Comparison of ENCODE assay signal across 8 cellular contexts in the genomic region with DNA sequence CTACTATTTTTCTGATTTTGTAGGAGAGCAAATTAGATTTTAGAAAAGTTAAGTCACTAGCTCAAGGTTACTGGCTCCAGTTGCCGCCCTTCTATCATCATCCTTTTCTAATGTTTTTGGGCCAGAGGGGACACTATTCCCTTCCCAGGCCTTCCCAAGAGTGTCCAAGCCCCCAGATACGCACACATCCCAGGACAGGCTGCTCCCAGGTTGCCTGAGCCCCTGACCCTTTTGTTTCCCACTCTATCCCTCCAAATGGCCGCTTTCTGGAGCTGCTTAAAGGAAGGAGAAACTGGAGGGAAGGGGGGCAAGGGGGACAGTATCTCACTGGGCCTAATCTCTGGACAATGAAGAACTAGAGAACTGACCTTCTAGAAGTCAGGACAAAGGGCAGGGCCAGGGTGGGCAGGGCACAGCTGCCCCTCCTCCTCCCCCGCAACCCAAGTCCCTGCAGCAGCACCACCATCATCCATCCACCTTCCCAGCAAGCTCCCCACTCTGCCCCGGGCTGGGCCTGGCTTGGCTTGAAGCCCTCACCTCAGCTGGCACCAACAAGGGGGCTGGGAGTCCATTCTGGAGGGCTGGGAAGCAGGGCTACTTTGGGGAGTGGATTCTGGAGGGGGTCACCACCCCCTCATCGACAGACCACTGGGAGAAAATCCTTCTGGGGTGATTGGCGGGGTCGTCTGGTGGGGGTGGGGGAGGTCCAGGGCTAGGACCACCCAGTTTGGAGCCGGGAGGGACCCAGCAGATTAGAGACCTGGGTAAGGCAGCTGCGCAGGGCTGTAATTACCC. TPM values are rescaled to one million over a fixed set of nuclear protein-coding genes. Genes with fewer than 3 reads are reported as not detected.
DNase-seq lines count a peak whose midpoint lies in the region; ATAC-seq, FAIRE-seq and TF ChIP-seq lines count a peak whose summit lies in the region.

No MANE protein-coding gene starts in this region.

- in situ Hi-C loops in KBM-7 (cut with MboI; ENCODE audit: low pct_unique_long_range_greater_than_20kb, low sequenced_read_pairs): no loop called here

- no peak for TF ChIP-seq POLR2A in testis (IDR thresholded peaks at IDR 0.05)

- DNase-seq in activated T-cell treated with anti-CD3 and anti-CD28 coated beads, Interleukin-2, amount 50 U/mL, for 72 hours: no peak
- no peak for DNase-seq in activated T-cell treated with anti-CD3 and anti-CD28 coated beads, Interleukin-2, amount 50 U/mL, for 48 hours
- DNase-seq in ascending aorta (ENCODE audit: low spot score in 2 of 2) (no peak), kidney (no peak), testis (no peak), kidney glomerular epithelial cell (lab: John Stamatoyannopoulos, UW) (no peak), KBM-7 (no peak)

- FAIRE-seq in kidney (lab: Jason Lieb, UNC): no peak

- H3K36me3 Mint-ChIP-seq in activated T-cell treated with anti-CD3 and anti-CD28 coated beads, Interleukin-2, amount 50 U/mL, for 72 hours (ENCODE audit: insufficient read depth in 2 of 2): peaks cover 0 to 2% of the 10 kb centered on the region in 2 donors

- peaks cover 81% of the 10 kb centered on the region for H3K4me1 Mint-ChIP-seq in activated T-cell treated with anti-CD3 and anti-CD28 coated beads, Interleukin-2, amount 50 U/mL, for 72 hours (ENCODE audit: low read depth)

- H3K36me3 ChIP-seq in ascending aorta (peaks cover 0 to 2% of the 10 kb centered on the region in 2 donors), kidney (ENCODE audit: control insufficient read depth in 1 of 2, insufficient read depth in 2 of 2, low read length in 2 of 2) (peaks cover 0 to 5% of the 10 kb centered on the region in 2 donors), testis (ENCODE audit: low read depth, missing control alignments) (no peaks in the 10 kb centered on the region)

- WGBS in testis, 2 donors: 15 to 32% methylated on average over 5 to 10 of the region's 10 CpGs

- TF ChIP-seq CTCF in ascending aorta (IDR thresholded peaks at IDR 0.05) (no peak), kidney (IDR thresholded peaks at IDR 0.05; ENCODE audit: borderline replicate concordance, extremely low read depth, insufficient read depth) (no peak), testis (IDR thresholded peaks at IDR 0.05) (no peak)

- H3K9me3 Mint-ChIP-seq in activated T-cell treated with anti-CD3 and anti-CD28 coated beads, Interleukin-2, amount 50 U/mL, for 72 hours: no peaks in the 10 kb centered on the region

- intact Hi-C loops in ascending aorta (cut with DNase I) (loop anchor here (10.0 kb wide), 1 partner anchor 230 kb away; a partner anchor contains a TSS), kidney (cut with DNase I) (no loop called here), testis (cut with DNase I; ENCODE audit: low total_unique reads) (loop anchor here (10.0 kb wide), 1 partner anchor 130 kb away; no protein-coding TSS in a partner anchor)

- no peaks in the 10 kb centered on the region for H3K9me3 ChIP-seq in ascending aorta
- H3K9me3 ChIP-seq in kidney (ENCODE audit: control insufficient read depth in 1 of 2, low read length in 2 of 2): no peaks in the 10 kb centered on the region
- H3K9me3 ChIP-seq in testis: no peaks in the 10 kb centered on the region

- no peaks in the 10 kb centered on the region for H3K27me3 Mint-ChIP-seq in activated T-cell treated with anti-CD3 and anti-CD28 coated beads, Interleukin-2, amount 50 U/mL, for 72 hours (ENCODE audit: low read depth)

- H3K27me3 ChIP-seq in ascending aorta (no peaks in the 10 kb centered on the region), testis (no peaks in the 10 kb centered on the region)

- H3K27ac ChIP-seq in ascending aorta: peak overlapping the region; percentile 98 to 100
- H3K27ac ChIP-seq in kidney (ENCODE audit: low read depth in 2 of 2, low read length in 2 of 2): peak overlapping the region; percentile 96 to 98
- peak overlapping the region; percentile 97 to 99 for H3K27ac ChIP-seq in testis

- peaks cover 42 to 51% of the 10 kb centered on the region in 2 donors for H3K4me1 ChIP-seq in ascending aorta
- peaks cover 26 to 32% of the 10 kb centered on the region in 2 donors for H3K4me1 ChIP-seq in kidney (ENCODE audit: control insufficient read depth in 1 of 2, insufficient read depth in 1 of 2, low read depth in 1 of 2, low read length in 2 of 2)
- peaks cover 59% of the 10 kb centered on the region for H3K4me1 ChIP-seq in testis

- peak overlapping the region; percentile 87 to 89 for H3K4me3 Mint-ChIP-seq in activated T-cell treated with anti-CD3 and anti-CD28 coated beads, Interleukin-2, amount 50 U/mL, for 72 hours

- H3K9ac ChIP-seq in kidney (ENCODE audit: low read length in 2 of 2): peak overlapping the region; percentile 99 to 100

- peak overlapping the region; percentile 89 for H3K27ac Mint-ChIP-seq in activated T-cell treated with anti-CD3 and anti-CD28 coated beads, Interleukin-2, amount 50 U/mL, for 72 hours

- H3K4me3 ChIP-seq in ascending aorta (peak overlapping the region; percentile 95 to 100), kidney (ENCODE audit: low read length in 2 of 2) (peak overlapping the region; percentile 82 to 91), testis (peak overlapping the region; percentile 93 to 100)

- ATAC-seq in activated T-cell treated with anti-CD3 and anti-CD28 coated beads, Interleukin-2, amount 50 U/mL, for 72 hours (replicated peaks in 1 of 2): no peak
- ATAC-seq in HG03457 (IDR thresholded peaks at IDR 0.05; ENCODE audit: unreplicated experiment): no peak

RNA-seq across cellular contexts. Expression of a gene that starts 1.0 kb away (rescaled TPM):
- total RNA-seq in activated T-cell treated with anti-CD3 and anti-CD28 coated beads, Interleukin-2, amount 50 U/mL, for 72 hours: 100 to 1,000 TPM; 131 to 142 TPM
- total RNA-seq in ascending aorta: 209 TPM
- total RNA-seq in kidney: 78.7 TPM
- 47.5 TPM for polyA plus RNA-seq in kidney (ENCODE audit: insufficient read depth, low read depth, low replicate concordance)
- 10 to 100 TPM; 45.4 to 59.6 TPM for total RNA-seq in testis
- 50.2 TPM for polyA plus RNA-seq in testis (ENCODE audit: insufficient read depth, low read depth, low replicate concordance)

RNA-seq across cellular contexts. Expression of a gene that starts 5.7 kb away (rescaled TPM):
- total RNA-seq in activated T-cell treated with anti-CD3 and anti-CD28 coated beads, Interleukin-2, amount 50 U/mL, for 72 hours: 10 to 100 TPM; 46.2 to 56.2 TPM
- total RNA-seq in ascending aorta (52.0 TPM), kidney (58.4 TPM), testis (100 to 1,000 TPM; 109 to 146 TPM)
- polyA plus RNA-seq in kidney (ENCODE audit: insufficient read depth, low read depth, low replicate concordance) (102 TPM), testis (ENCODE audit: insufficient read depth, low read depth, low replicate concordance) (111 TPM)

RNA-seq across cellular contexts. Expression of a gene that starts 29.9 kb away (rescaled TPM):
- total RNA-seq in activated T-cell treated with anti-CD3 and anti-CD28 coated beads, Interleukin-2, amount 50 U/mL, for 72 hours: under 1 TPM; 0.07 to 0.09 TPM
- total RNA-seq in ascending aorta (41.7 TPM), kidney (6.4 TPM), testis (1 to 10 TPM; 1.3 to 2.0 TPM)
- polyA plus RNA-seq in kidney (ENCODE audit: insufficient read depth, low read depth, low replicate concordance) (0.90 TPM), testis (ENCODE audit: insufficient read depth, low read depth, low replicate concordance) (4.2 TPM)
